8 cellular contexts compared by ENCODE assay signal in the genomic region with DNA sequence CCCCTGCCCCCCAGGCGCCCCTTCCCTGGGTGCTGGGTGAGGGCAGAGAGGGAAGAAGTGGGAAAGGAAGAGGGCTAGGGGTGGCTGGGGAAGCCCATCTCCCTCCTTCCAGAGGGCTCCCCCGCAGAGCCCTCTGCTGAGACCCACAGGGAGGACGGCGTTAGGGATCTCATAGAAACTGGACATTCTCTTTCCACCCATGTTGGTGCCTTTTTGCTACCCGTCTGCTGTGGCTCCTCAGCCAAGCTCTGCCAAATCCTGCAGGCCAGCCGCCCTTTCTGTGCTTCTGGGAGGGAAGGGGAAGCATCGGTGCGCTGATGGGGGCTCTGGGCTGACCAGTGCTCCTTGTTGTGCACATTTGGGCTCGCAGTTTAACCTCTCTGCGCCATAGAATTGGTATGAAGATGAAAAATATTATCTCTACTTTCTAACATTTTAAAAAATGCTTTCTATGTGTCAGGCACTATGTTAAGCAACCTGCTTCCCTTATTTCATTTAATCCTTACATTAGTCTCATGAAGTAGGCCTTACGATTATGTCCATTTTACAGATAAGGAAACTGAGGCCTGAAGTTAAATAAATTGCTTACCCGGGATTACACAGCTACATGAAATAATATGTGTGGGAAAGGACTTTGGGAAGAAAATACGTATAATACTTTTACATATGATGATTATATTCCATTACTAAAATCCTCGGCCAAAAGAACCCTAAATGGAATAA. TPM values are rescaled to one million over a fixed set of nuclear protein-coding genes. Genes with fewer than 3 reads are reported as not detected.
DNase-seq lines count a peak whose midpoint lies in the region; ATAC-seq, FAIRE-seq and TF ChIP-seq lines count a peak whose summit lies in the region.

No MANE protein-coding gene starts in this region.

- H3K9me3 ChIP-seq in CD4-positive, alpha-beta memory T cell (ENCODE audit: control insufficient read depth in 1 of 2, low read length in 2 of 2), result no peaks in the 10 kb centered on the region
- H3K9me3 ChIP-seq in NT2/D1 (ENCODE audit: insufficient read depth, low read length), result no peaks in the 10 kb centered on the region
- no peaks in the 10 kb centered on the region for H3K9me3 ChIP-seq in H1 (ENCODE audit: insufficient read depth in 2 of 2, low read depth in 1 of 2, low read length in 1 of 2)
- no peaks in the 10 kb centered on the region for H3K9me3 ChIP-seq in neural cell (ENCODE audit: low read length)

- H3K56ac ChIP-seq in H1 (replicated peaks; ENCODE audit: insufficient read length, low read depth, low read length), result no peak overlapping the region

- no peak overlapping the region for H4K5ac ChIP-seq in H1 (ENCODE audit: insufficient read length, low read depth, low read length)

- H4K8ac ChIP-seq in H1 (ENCODE audit: extremely low read depth, insufficient read depth, low read length), result no peak overlapping the region

- H2AK5ac ChIP-seq in H1 (ENCODE audit: low read depth, low read length), result no peak overlapping the region

- no peaks in the 10 kb centered on the region for H3K9me3 Mint-ChIP-seq in CD4-positive, alpha-beta memory T cell

- H3K27ac ChIP-seq in CD4-positive, alpha-beta memory T cell (ENCODE audit: low read depth, low read length), result peak overlapping the region; percentile 47
- no peak overlapping the region for H3K27ac ChIP-seq in H1 (ENCODE audit: low read depth, low read length)
- H3K27ac ChIP-seq in neural cell (ENCODE audit: low read length), result peak overlapping the region; percentile 12

- no peaks in the 10 kb centered on the region for H3K79me1 ChIP-seq in H1 (ENCODE audit: low read depth, low read length)

- H3K79me2 ChIP-seq in H1 (ENCODE audit: control insufficient read depth in 1 of 2, insufficient read depth in 2 of 2, low read length in 2 of 2), result no peaks in the 10 kb centered on the region
- H3K79me2 ChIP-seq in neural cell (replicated peaks; ENCODE audit: insufficient read depth, low read length), result no peaks in the 10 kb centered on the region

- peak overlapping the region; percentile 61 to 97 for H3K4me2 ChIP-seq in H1 (ENCODE audit: insufficient read depth in 1 of 2, low read depth in 2 of 2, low read length in 2 of 2)
- H3K4me2 ChIP-seq in neural cell (ENCODE audit: low read length), result peak overlapping the region; percentile 76

- TF ChIP-seq EP300 in H1 (IDR thresholded peaks at IDR 0.05; ENCODE audit: borderline replicate concordance in 1 of 2, low read depth in 2 of 2, low read length in 2 of 2), result no peak
- no peak for TF ChIP-seq EP300 in neural cell (conservative IDR thresholded peaks at IDR 0.05; ENCODE audit: poor library complexity, severe bottlenecking)

- no peak overlapping the region for H2BK20ac ChIP-seq in H1 (ENCODE audit: low read length)

- intact Hi-C loops in CD4-positive, alpha-beta memory T cell (cut with micrococcal nuclease), result loop anchor here (1.0 to 2.0 kb wide), 3 partner anchors 15 to 59 kb away; a partner anchor contains a TSS

- POLR2A ChIA-PET in CD4-positive, alpha-beta memory T cell (lab: Charles Lee; ENCODE audit: partially characterized antibody), result interaction anchor here (1.2 to 3.0 kb wide), 7 partner anchors 19 to 68 kb away, joined by 3 to 18 read pairs (median 14); a partner anchor contains a TSS
- POLR2A ChIA-PET in H1 (lab: Charles Lee; ENCODE audit: partially characterized antibody) (interaction anchor here (1.6 to 10.5 kb wide), 5 partner anchors 17 to 57 kb away, joined by 3 to 79 read pairs (median 7); a partner anchor contains a TSS), GM10248 (lab: Yijun Ruan, JAX) (no interaction called here)

- no peaks in the 10 kb centered on the region for H3K36me3 Mint-ChIP-seq in CD4-positive, alpha-beta memory T cell

- H3K4me1 ChIP-seq in CD4-positive, alpha-beta memory T cell (ENCODE audit: insufficient read depth, low read length), result peaks cover 17% of the 10 kb centered on the region
- H3K4me1 ChIP-seq in NT2/D1 (ENCODE audit: insufficient read depth, insufficient read length), result peaks cover 21% of the 10 kb centered on the region
- H3K4me1 ChIP-seq in H1 (replicated peaks in 1 of 4; ENCODE audit: control insufficient read depth in 3 of 4, insufficient read depth in 4 of 4, low read length in 3 of 4), result peaks cover 2 to 19% (median 14%) of the 10 kb centered on the region in 4 experiments

- TF ChIP-seq RAD21 in H1 (IDR thresholded peaks at IDR 0.05 in 1 of 2, conservative IDR thresholded peaks at IDR 0.05 in 1 of 2; ENCODE audit: low read depth in 2 of 2, low read length in 2 of 2) (no peak), neural cell (conservative IDR thresholded peaks at IDR 0.05) (no peak)

- no peak overlapping the region; the same call in 1 of the 2 replicates for H3K18ac ChIP-seq in H1 (ENCODE audit: extremely low read depth, low read length)

- H3K4ac ChIP-seq in H1 (replicated peaks; ENCODE audit: insufficient read length, low read depth, low read length), result no peak overlapping the region

- CTCF ChIA-PET in CD4-positive, alpha-beta memory T cell (lab: Charles Lee; ENCODE audit: partially characterized antibody), result interaction anchor here (1.6 to 20.2 kb wide), 5 partner anchors 7 to 63 kb away, joined by 3 to 671 read pairs (median 318); a partner anchor contains a TSS
- CTCF ChIA-PET in H1 (lab: Charles Lee; ENCODE audit: partially characterized antibody), result interaction anchor here (10.1 to 58.8 kb wide), 3 partner anchors 6 to 65 kb away, joined by 161 to 2442 read pairs (median 2001); a partner anchor contains a TSS
- CTCF ChIA-PET in GM10248 (lab: Yijun Ruan, JAX), result interaction anchor here (1.8 to 35.8 kb wide), 4 partner anchors 8 to 63 kb away, joined by 10 to 1524 read pairs (median 196); a partner anchor contains a TSS

- ATAC-seq in GM19351 (IDR thresholded peaks at IDR 0.05; ENCODE audit: unreplicated experiment), result no peak
- ATAC-seq in GM18502 (IDR thresholded peaks at IDR 0.05; ENCODE audit: poor library complexity, unreplicated experiment), result no peak

- H3K4me3 ChIP-seq in CD4-positive, alpha-beta memory T cell (ENCODE audit: low read length in 2 of 2), result peak overlapping the region in 1 of 2 donors; percentile 62
- H3K4me3 ChIP-seq in NT2/D1 (ENCODE audit: insufficient read length, low read depth) (peak overlapping the region; percentile 53), H1 (ENCODE audit: extremely low read depth in 1 of 4, insufficient read depth in 2 of 4, low read depth in 3 of 4, low read length in 4 of 4) (peak overlapping the region; percentile 55 to 91 (median 56)), neural cell (ENCODE audit: low read length) (peak overlapping the region; percentile 90)

- no peak overlapping the region for H2BK12ac ChIP-seq in H1 (ENCODE audit: low read depth, low read length)

- TF ChIP-seq CTCF in H1 (IDR thresholded peaks at IDR 0.05; ENCODE audit: control extremely low read depth in 1 of 3, insufficient read depth in 1 of 3, low read depth in 1 of 3, low read length in 3 of 3) (no peak), neural cell (IDR thresholded peaks at IDR 0.05; ENCODE audit: poor library complexity, severe bottlenecking) (no peak), GM10248 (IDR thresholded peaks at IDR 0.05; ENCODE audit: control extremely low read depth, extremely low read depth, low read depth, missing control alignments) (no peak)

- no peak overlapping the region for H2AFZ ChIP-seq in H1 (ENCODE audit: low read length)
- no peak overlapping the region for H2AFZ ChIP-seq in neural cell (ENCODE audit: low read depth, low read length)

- WGBS in H1 (ENCODE audit: extremely low coverage in 1 of 2, insufficient coverage in 1 of 2, insufficient read length in 1 of 2, insufficient replicate concordance in 2 of 2, low coverage in 1 of 2, low lambda C conversion rate in 2 of 2, missing lambda C conversion rate in 1 of 2), 2 experiments, result 59% methylated on average over 14 of the region's 14 CpGs; no CpG with 5 or more reads in 1 of the 2 experiments

- no peak overlapping the region for H3K23ac ChIP-seq in H1 (ENCODE audit: insufficient read length)

- TF ChIP-seq POLR2A in H1 (IDR thresholded peaks at IDR 0.05; ENCODE audit: control extremely low read depth in 1 of 2, low read depth in 2 of 2, low read length in 2 of 2), result no peak

- H2BK15ac ChIP-seq in H1 (ENCODE audit: low read length), result peak overlapping the region; percentile 29; the same call in 1 of the 2 replicates

- H3K9me2 ChIP-seq in neural cell (ENCODE audit: insufficient read depth, low read length), result no peaks in the 10 kb centered on the region

- no peak overlapping the region for H2BK120ac ChIP-seq in H1 (replicated peaks; ENCODE audit: low read depth, low read length)

- no peak for DNase-seq in CD4-positive, alpha-beta memory T cell
- DNase-seq in NT2/D1 (ENCODE audit: low read depth, low spot score) (no peak), H1 (ENCODE audit: low read depth in 1 of 2, low spot score in 2 of 2) (no peak), GM10248 (ENCODE audit: extremely low spot score) (no peak), 8988T (no peak)

- H3K9ac ChIP-seq in NT2/D1 (ENCODE audit: insufficient read length, low read depth) (peak overlapping the region; percentile 69), H1 (replicated peaks in 1 of 4; ENCODE audit: extremely low read depth in 1 of 4, low read depth in 3 of 4, low read length in 3 of 4) (no peak overlapping the region), neural cell (ENCODE audit: low read length) (peak overlapping the region; percentile 82)

- H4K91ac ChIP-seq in H1 (replicated peaks; ENCODE audit: insufficient read length, low read length), result no peak overlapping the region

- H2BK5ac ChIP-seq in H1 (ENCODE audit: low read depth, low read length), result no peak overlapping the region; the same call in 1 of the 2 replicates

- H3K36me3 ChIP-seq in CD4-positive, alpha-beta memory T cell (ENCODE audit: insufficient read depth, low read length), result no peaks in the 10 kb centered on the region
- H3K36me3 ChIP-seq in NT2/D1 (ENCODE audit: insufficient read depth, insufficient read length, low read length), result no peaks in the 10 kb centered on the region
- H3K36me3 ChIP-seq in H1 (ENCODE audit: control insufficient read depth in 2 of 4, insufficient read depth in 4 of 4, low read length in 3 of 4), result no peaks in the 10 kb centered on the region
- H3K36me3 ChIP-seq in neural cell (ENCODE audit: insufficient read depth, low read length), result no peaks in the 10 kb centered on the region

- peak overlapping the region in 6 of 7 donors; percentile 64 to 91 (median 82) for H3K27ac Mint-ChIP-seq in CD4-positive, alpha-beta memory T cell

- H3K4me3 Mint-ChIP-seq in CD4-positive, alpha-beta memory T cell, result peak overlapping the region; percentile 84 to 94 (median 88)

- H3F3A ChIP-seq in neural cell (ENCODE audit: insufficient read depth, low read length, poor library complexity, severe bottlenecking), result no peaks in the 10 kb centered on the region

- H4K20me1 ChIP-seq in H1 (replicated peaks in 1 of 2; ENCODE audit: control insufficient read depth in 1 of 2, insufficient read depth in 2 of 2, low read length in 2 of 2) (peaks cover 0 to 3% of the 10 kb centered on the region in 2 experiments), neural cell (ENCODE audit: insufficient read depth) (no peaks in the 10 kb centered on the region)

- H3K27me3 Mint-ChIP-seq in CD4-positive, alpha-beta memory T cell, result no peaks in the 10 kb centered on the region

- peaks cover 5 to 26% (median 16%) of the 10 kb centered on the region in 4 donors for H3K4me1 Mint-ChIP-seq in CD4-positive, alpha-beta memory T cell

- FAIRE-seq in H1 (lab: Jason Lieb, UNC), result no peak

- no peak overlapping the region for H3K14ac ChIP-seq in H1 (ENCODE audit: insufficient read length)

- no peaks in the 10 kb centered on the region for H3K27me3 ChIP-seq in CD4-positive, alpha-beta memory T cell (ENCODE audit: insufficient read depth, low read length)
- H3K27me3 ChIP-seq in NT2/D1 (ENCODE audit: insufficient read depth, insufficient read length), result peaks cover 34% of the 10 kb centered on the region
- peaks cover 0 to 17% (median 8%) of the 10 kb centered on the region in 4 experiments; a peak in 4 of 7 replicates for H3K27me3 ChIP-seq in H1 (replicated peaks in 1 of 4; ENCODE audit: control insufficient read depth in 3 of 4, extremely low read depth in 1 of 4, insufficient read depth in 3 of 4, low read length in 3 of 4)
- H3K27me3 ChIP-seq in neural cell (ENCODE audit: insufficient read depth, low read depth, low read length), result no peaks in the 10 kb centered on the region

- peaks cover 2% of the 10 kb centered on the region; the same call in 1 of the 2 replicates for H3K23me2 ChIP-seq in H1 (ENCODE audit: low read depth, low read length)

RNA-seq across cellular contexts. Expression of a gene that starts 1.0 kb away (rescaled TPM):
- total RNA-seq in CD4-positive, alpha-beta memory T cell, result 10 to 100 TPM; 12.1 to 12.3 TPM
- polyA plus RNA-seq in CD4-positive, alpha-beta memory T cell, result 1 to 10 TPM; 8.7 to 9.0 TPM
- total RNA-seq in H1 (2021; fragmentation: NEBNext Ultra II Directional; extraction: Animal tissue kit (Norgen Biotek cat#: 25700)), result 14.0 and 14.1 TPM in 2 replicates
- polyA plus RNA-seq in H1 (2011; rRNA removed) (9.5 and 12.1 TPM in 2 replicates), neural cell (8.0 and 8.5 TPM in 2 replicates)
- 9.6 TPM for polyA plus RNA-seq in H1 (2011; cell fraction: cytosol; rRNA removed)
- 16.1 TPM for polyA plus RNA-seq in H1 (2011; cell fraction: nucleus; rRNA removed)
- polyA plus RNA-seq in H1 (2012, experiment 1 of 2), result 8.3 to 11.4 TPM (median 10.2 TPM) in 4 replicates
- 8.6 TPM for polyA plus RNA-seq in H1 (2012, experiment 2 of 2)
- 9.4 TPM for polyA plus RNA-seq in H1 (2013, experiment 1 of 2)
- polyA plus RNA-seq in H1 (2013, experiment 2 of 2), result 10.8 TPM
- polyA minus RNA-seq in H1 (2011; rRNA and poly(A)+ RNA removed), result 7.2 and 7.3 TPM in 2 replicates
- polyA minus RNA-seq in H1 (2011; cell fraction: cytosol; rRNA and poly(A)+ RNA removed), result 6.8 TPM
- polyA minus RNA-seq in H1 (2011; cell fraction: nucleus; rRNA and poly(A)+ RNA removed), result 7.3 TPM
- polyA minus RNA-seq in neural cell, result 9.7 and 11.2 TPM in 2 replicates

RNA-seq across cellular contexts. Expression of a gene that starts 15.3 kb away (rescaled TPM):
- total RNA-seq in CD4-positive, alpha-beta memory T cell, result under 1 TPM; 0.15 to 0.39 TPM
- under 1 TPM in 1 of 2 donors, not detected in 1; 0.14 TPM for polyA plus RNA-seq in CD4-positive, alpha-beta memory T cell
- total RNA-seq in H1 (2021; fragmentation: NEBNext Ultra II Directional; extraction: Animal tissue kit (Norgen Biotek cat#: 25700)), result 6.7 and 9.4 TPM in 2 replicates
- polyA plus RNA-seq in H1 (2011; rRNA removed), result 5.0 and 5.2 TPM in 2 replicates
- 6.0 TPM for polyA plus RNA-seq in H1 (2011; cell fraction: cytosol; rRNA removed)
- 31.6 TPM for polyA plus RNA-seq in H1 (2011; cell fraction: nucleus; rRNA removed)
- polyA plus RNA-seq in H1 (2012, experiment 1 of 2), result 4.1 to 5.7 TPM (median 5.2 TPM) in 4 replicates
- 3.1 TPM for polyA plus RNA-seq in H1 (2012, experiment 2 of 2)
- polyA plus RNA-seq in H1 (2013, experiment 1 of 2), result 4.2 TPM
- 3.9 TPM for polyA plus RNA-seq in H1 (2013, experiment 2 of 2)
- polyA minus RNA-seq in H1 (2011; rRNA and poly(A)+ RNA removed), result 5.2 and 8.0 TPM in 2 replicates
- 1.8 TPM for polyA minus RNA-seq in H1 (2011; cell fraction: cytosol; rRNA and poly(A)+ RNA removed)
- polyA minus RNA-seq in H1 (2011; cell fraction: nucleus; rRNA and poly(A)+ RNA removed), result 16.2 TPM
- polyA plus RNA-seq in neural cell, result 0.30 and 1.5 TPM in 2 replicates
- polyA minus RNA-seq in neural cell, result 0.23 and 0.49 TPM in 2 replicates

RNA-seq across cellular contexts. Expression of a gene that starts 45.7 kb away (rescaled TPM):
- total RNA-seq in CD4-positive, alpha-beta memory T cell, result 100 to 1,000 TPM; 139 to 142 TPM
- 10 to 100 TPM in 1 of 2 donors, 1 to 10 TPM in 1; 7.9 to 26.8 TPM for polyA plus RNA-seq in CD4-positive, alpha-beta memory T cell
- total RNA-seq in H1 (2021; fragmentation: NEBNext Ultra II Directional; extraction: Animal tissue kit (Norgen Biotek cat#: 25700)), result 82.0 and 84.9 TPM in 2 replicates
- polyA plus RNA-seq in H1 (2011; rRNA removed) (25.5 and 52.0 TPM in 2 replicates), neural cell (30.2 and 51.5 TPM in 2 replicates)
- polyA plus RNA-seq in H1 (2011; cell fraction: cytosol; rRNA removed), result 27.2 TPM
- 208 TPM for polyA plus RNA-seq in H1 (2011; cell fraction: nucleus; rRNA removed)
- 46.5 to 68.3 TPM (median 65.5 TPM) in 4 replicates for polyA plus RNA-seq in H1 (2012, experiment 1 of 2)
- polyA plus RNA-seq in H1 (2012, experiment 2 of 2), result 57.8 TPM
- polyA plus RNA-seq in H1 (2013, experiment 1 of 2), result 40.9 TPM
- polyA plus RNA-seq in H1 (2013, experiment 2 of 2), result 38.9 TPM
- polyA minus RNA-seq in H1 (2011; rRNA and poly(A)+ RNA removed), result 11.6 and 23.5 TPM in 2 replicates
- polyA minus RNA-seq in H1 (2011; cell fraction: cytosol; rRNA and poly(A)+ RNA removed), result 27.2 TPM
- polyA minus RNA-seq in H1 (2011; cell fraction: nucleus; rRNA and poly(A)+ RNA removed), result 48.1 TPM
- polyA minus RNA-seq in neural cell, result 11.9 and 18.7 TPM in 2 replicates

RNA-seq across cellular contexts. Expression of a gene that starts 48.7 kb away (rescaled TPM):
- not detected for total RNA-seq in CD4-positive, alpha-beta memory T cell
- polyA plus RNA-seq in CD4-positive, alpha-beta memory T cell, result not detected
- total RNA-seq in H1 (2021; fragmentation: NEBNext Ultra II Directional; extraction: Animal tissue kit (Norgen Biotek cat#: 25700)), result not detected in 2 replicates
- polyA plus RNA-seq in H1 (2011; rRNA removed) (not detected in 2 replicates), neural cell (not detected in 2 replicates)
- polyA plus RNA-seq in H1 (2011; cell fraction: cytosol; rRNA removed), result not detected
- polyA plus RNA-seq in H1 (2011; cell fraction: nucleus; rRNA removed), result not detected
- not detected in 4 replicates for polyA plus RNA-seq in H1 (2012, experiment 1 of 2)
- not detected for polyA plus RNA-seq in H1 (2012, experiment 2 of 2)
- polyA plus RNA-seq in H1 (2013, experiment 1 of 2), result not detected
- polyA plus RNA-seq in H1 (2013, experiment 2 of 2), result not detected
- 0.29 TPM in 1 of 2 replicates, not detected in the other for polyA minus RNA-seq in H1 (2011; rRNA and poly(A)+ RNA removed)
- not detected for polyA minus RNA-seq in H1 (2011; cell fraction: cytosol; rRNA and poly(A)+ RNA removed)
- not detected for polyA minus RNA-seq in H1 (2011; cell fraction: nucleus; rRNA and poly(A)+ RNA removed)
- not detected in 2 replicates for polyA minus RNA-seq in neural cell

Comparison
In these comparisons a context has a peak if more than half of its experiments do, and no peak if none do; other contexts are left out.
1. H3K9ac ChIP-seq: peak in NT2/D1 (single experiment) and neural cell (single experiment); none in H1 (0 of 4).